ENCODE assay signal across 11 cellular contexts in the genomic region with DNA sequence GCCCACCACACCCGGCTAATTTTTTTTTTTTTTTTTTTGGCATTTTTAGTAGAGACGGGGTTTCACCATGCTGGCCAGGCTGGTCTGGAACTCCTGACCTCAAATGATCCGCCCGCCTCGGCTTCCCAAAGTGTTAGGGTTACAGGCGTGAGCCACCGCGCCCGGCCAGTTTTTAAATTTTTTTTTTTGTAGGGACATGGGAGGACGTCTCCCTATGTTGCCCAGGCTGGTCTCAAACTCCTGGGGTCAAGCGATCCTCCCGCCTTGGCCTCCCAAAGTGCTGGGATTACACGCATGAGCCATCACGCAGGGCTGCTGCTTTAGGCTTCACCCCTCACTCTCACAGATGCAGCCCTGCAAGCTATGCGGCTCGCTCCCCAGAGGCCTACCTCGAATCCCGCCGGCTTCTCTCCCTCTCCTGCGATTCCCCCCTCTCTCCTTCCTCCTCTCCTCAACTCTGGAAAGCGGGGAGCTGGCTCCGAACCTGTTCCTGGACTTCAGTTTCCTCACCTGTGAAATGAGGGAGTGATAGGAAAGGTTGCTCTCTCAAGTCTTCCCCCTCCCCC. TPM values are rescaled to one million over a fixed set of nuclear protein-coding genes. Genes with fewer than 3 reads are reported as not detected.
DNase-seq lines count a peak whose midpoint lies in the region; ATAC-seq, FAIRE-seq and TF ChIP-seq lines count a peak whose summit lies in the region.
"Had no signal": no experiment of that assay in that cellular context is flagged by ENCODE, and none has a peak within 500 bp of the region (broad histone marks: within the 10 kb centered on the region; RNA-seq: fewer than 3 reads in every experiment).

No MANE protein-coding gene starts in this region.

- H3K4me1 Mint-ChIP-seq in activated naive CD4-positive, alpha-beta T cell treated with anti-CD3 and anti-CD28 coated beads, Interleukin-2, amount 50 U/mL, for 24 hours, result peaks cover 43% of the 10 kb centered on the region

- peak overlapping the region; percentile 94 for H3K4me3 Mint-ChIP-seq in activated naive CD4-positive, alpha-beta T cell treated with anti-CD3 and anti-CD28 coated beads, Interleukin-2, amount 50 U/mL, for 24 hours

- WGBS in pancreas, 2 donors, result 44 to 51% methylated on average over 22 of the region's 22 CpGs

- no peaks in the 10 kb centered on the region for H3K27me3 Mint-ChIP-seq in activated naive CD4-positive, alpha-beta T cell treated with anti-CD3 and anti-CD28 coated beads, Interleukin-2, amount 50 U/mL, for 24 hours

- no peak for DNase-seq in activated naive CD4-positive, alpha-beta T cell treated with anti-CD3 and anti-CD28 coated beads, Interleukin-2, amount 50 U/mL, for 16 hours
- no peak for DNase-seq in activated naive CD4-positive, alpha-beta T cell treated with anti-CD3 and anti-CD28 coated beads, Interleukin-2, amount 50 U/mL, for 72 hours (ENCODE audit: low spot score in 2 of 2)
- DNase-seq in tibial artery (no peak), pancreas (no peak)
- DNase-seq: COR-L47, NCI-H510A had no signal

- H3K36me3 ChIP-seq in iPS-18a (ENCODE audit: control insufficient read depth, low read depth, low read length), result peaks cover 11% of the 10 kb centered on the region
- peaks cover 2 to 19% (median 3%) of the 10 kb centered on the region in 3 donors for H3K36me3 ChIP-seq in tibial artery
- H3K36me3 ChIP-seq in pancreas, result peaks cover 0 to 3% (median 2%) of the 10 kb centered on the region in 3 donors

- H3K27ac ChIP-seq in iPS-18a (ENCODE audit: low read length) (peak overlapping the region; percentile 87), tibial artery (no peak overlapping the region), pancreas (no peak overlapping the region)

- H3K27ac Mint-ChIP-seq in activated naive CD4-positive, alpha-beta T cell treated with anti-CD3 and anti-CD28 coated beads, Interleukin-2, amount 50 U/mL, for 24 hours, result peak overlapping the region; percentile 66
- H3K27ac Mint-ChIP-seq in activated naive CD4-positive, alpha-beta T cell treated with anti-CD3 and anti-CD28 coated beads, Interleukin-2, amount 50 U/mL, for 72 hours, result peak overlapping the region; percentile 65 to 93

- TF ChIP-seq CTCF in tibial artery (IDR thresholded peaks at IDR 0.05) (no peak), pancreas (IDR thresholded peaks at IDR 0.05) (no peak)

- peaks cover 5% of the 10 kb centered on the region for H3K4me1 ChIP-seq in iPS-18a (ENCODE audit: control insufficient read depth, low read depth, low read length)
- peaks cover 0 to 36% (median 27%) of the 10 kb centered on the region in 4 donors for H3K4me1 ChIP-seq in tibial artery
- H3K4me1 ChIP-seq in pancreas, result peaks cover 0 to 22% (median 10%) of the 10 kb centered on the region in 3 donors

- no peaks in the 10 kb centered on the region for H3K9me3 ChIP-seq in iPS-18a (ENCODE audit: control insufficient read depth, low read depth, low read length)
- H3K9me3 ChIP-seq in tibial artery, result no peaks in the 10 kb centered on the region
- no peaks in the 10 kb centered on the region for H3K9me3 ChIP-seq in pancreas

- H3K36me3 Mint-ChIP-seq in activated naive CD4-positive, alpha-beta T cell treated with anti-CD3 and anti-CD28 coated beads, Interleukin-2, amount 50 U/mL, for 24 hours, result peaks cover 11% of the 10 kb centered on the region
- H3K36me3 Mint-ChIP-seq in activated naive CD4-positive, alpha-beta T cell treated with anti-CD3 and anti-CD28 coated beads, Interleukin-2, amount 50 U/mL, for 72 hours, result peaks cover 13 to 25% of the 10 kb centered on the region in 2 donors

- H3K9me3 Mint-ChIP-seq in activated naive CD4-positive, alpha-beta T cell treated with anti-CD3 and anti-CD28 coated beads, Interleukin-2, amount 50 U/mL, for 24 hours, result no peaks in the 10 kb centered on the region
- H3K9me3 Mint-ChIP-seq in activated naive CD4-positive, alpha-beta T cell treated with anti-CD3 and anti-CD28 coated beads, Interleukin-2, amount 50 U/mL, for 72 hours, result no peaks in the 10 kb centered on the region

- H3K27me3 ChIP-seq in iPS-18a (ENCODE audit: control insufficient read depth, insufficient read depth, low read length) (no peaks in the 10 kb centered on the region), tibial artery (no peaks in the 10 kb centered on the region), pancreas (no peaks in the 10 kb centered on the region)

- intact Hi-C loops in tibial artery (cut with DNase I; ENCODE audit: low total_unique reads), result loop anchor here (2.0 kb wide), 1 partner anchor 69 kb away; a partner anchor contains a TSS
- intact Hi-C loops in pancreas (cut with DNase I), result no loop called here

- H3K9ac ChIP-seq in iPS-18a (ENCODE audit: low read length), result peak overlapping the region; percentile 79

- H3K4me3 ChIP-seq in iPS-18a (ENCODE audit: low read length), result peak overlapping the region; percentile 74
- peak overlapping the region; percentile 74 to 78 for H3K4me3 ChIP-seq in tibial artery
- H3K4me3 ChIP-seq in pancreas, result peak overlapping the region in 2 of 4 donors; percentile 68 to 76

- no peak for FAIRE-seq in pancreas (lab: Jason Lieb, UNC)
- FAIRE-seq: endometrium had no signal

- ATAC-seq in activated naive CD4-positive, alpha-beta T cell treated with anti-CD3 and anti-CD28 coated beads, Interleukin-2, amount 50 U/mL, for 72 hours, result no peak
- ATAC-seq in GM18502 (IDR thresholded peaks at IDR 0.05; ENCODE audit: poor library complexity, unreplicated experiment) (no peak), GM18870 (IDR thresholded peaks at IDR 0.05; ENCODE audit: unreplicated experiment) (no peak), pancreas (no peak)

RNA-seq across cellular contexts. Expression of a gene that starts 0.9 kb away (rescaled TPM):
- total RNA-seq in activated naive CD4-positive, alpha-beta T cell treated with anti-CD3 and anti-CD28 coated beads, Interleukin-2, amount 50 U/mL, for 72 hours, result 1 to 10 TPM in 1 of 2 donors, not detected in 1; 2.9 TPM
- total RNA-seq in pancreas, result 1 to 10 TPM; 1.1 to 2.6 (median 1.2) TPM
- 1 to 10 TPM; 5.3 to 8.2 TPM for polyA plus RNA-seq in pancreas

RNA-seq across cellular contexts. Expression of a gene that starts 1.0 kb away (rescaled TPM):
- 100 to 1,000 TPM; 229 to 281 TPM for total RNA-seq in activated naive CD4-positive, alpha-beta T cell treated with anti-CD3 and anti-CD28 coated beads, Interleukin-2, amount 50 U/mL, for 72 hours
- total RNA-seq in pancreas, result 100 to 1,000 TPM in 1 of 6 donors, 10 to 100 TPM in 5; 77.2 to 102 (median 95.4) TPM
- 10 to 100 TPM; 19.2 to 21.6 TPM for polyA plus RNA-seq in pancreas

RNA-seq across cellular contexts. Expression of a gene that starts 29.5 kb away (rescaled TPM):
- 10 to 100 TPM in 1 of 2 donors, 1 to 10 TPM in 1; 6.8 to 11.8 TPM for total RNA-seq in activated naive CD4-positive, alpha-beta T cell treated with anti-CD3 and anti-CD28 coated beads, Interleukin-2, amount 50 U/mL, for 72 hours
- 10 to 100 TPM in 2 of 6 donors, 1 to 10 TPM in 4; 6.0 to 11.6 (median 8.9) TPM for total RNA-seq in pancreas
- polyA plus RNA-seq in pancreas, result 10 to 100 TPM in 1 of 2 donors, 1 to 10 TPM in 1; 9.9 to 13.9 TPM

RNA-seq across cellular contexts. Expression of a gene that starts 31.0 kb away (rescaled TPM):
- total RNA-seq in activated naive CD4-positive, alpha-beta T cell treated with anti-CD3 and anti-CD28 coated beads, Interleukin-2, amount 50 U/mL, for 72 hours, result 10 to 100 TPM; 27.2 to 36.9 TPM
- 10 to 100 TPM in 1 of 6 donors, 1 to 10 TPM in 5; 4.0 to 14.1 (median 7.4) TPM for total RNA-seq in pancreas
- 10 to 100 TPM; 12.4 to 19.4 TPM for polyA plus RNA-seq in pancreas

RNA-seq across cellular contexts. Expression of a gene that starts 39.1 kb away (rescaled TPM):
- 10 to 100 TPM; 13.9 to 16.3 TPM for total RNA-seq in activated naive CD4-positive, alpha-beta T cell treated with anti-CD3 and anti-CD28 coated beads, Interleukin-2, amount 50 U/mL, for 72 hours
- 1 to 10 TPM; 2.6 to 6.6 (median 3.6) TPM for total RNA-seq in pancreas
- 1 to 10 TPM; 3.6 to 5.1 TPM for polyA plus RNA-seq in pancreas
